7 cellular contexts compared by ENCODE assay signal in genomic region chr7:87627634-87627994, GRCh38. TPM values are rescaled to one million over a fixed set of nuclear protein-coding genes. Genes with fewer than 3 reads are reported as not detected.
DNase-seq lines count a peak whose midpoint lies in the region; ATAC-seq and TF ChIP-seq lines count a peak whose summit lies in the region.

No MANE protein-coding gene starts in this region.

- H3K27me3 ChIP-seq in fibroblast of lung (ENCODE audit: control insufficient read depth, insufficient read depth, low read length) = no peaks in the 10 kb centered on the region

- H3K4me3 Mint-ChIP-seq in T-cell = peak overlapping the region; percentile 76 to 89 (median 81)

- CTCF ChIA-PET in T-cell (lab: Charles Lee) = interaction anchor here in 1 of 2 donors (1.3 kb wide), 1 partner anchor 27 kb away, joined by 3 read pairs; the partner anchor contains the start of gene ABCB1

- H3K9me3 ChIP-seq in fibroblast of lung (ENCODE audit: control insufficient read depth, insufficient read depth, low read depth, low read length) = no peaks in the 10 kb centered on the region

- no peaks in the 10 kb centered on the region for H3K36me3 Mint-ChIP-seq in T-cell

- H3K36me3 ChIP-seq in fibroblast of lung (ENCODE audit: control insufficient read depth, insufficient read depth, low read length) = no peaks in the 10 kb centered on the region

- no peak overlapping the region for H3K9ac ChIP-seq in fibroblast of lung (ENCODE audit: insufficient read depth, low read length)

- H2AFZ ChIP-seq in fibroblast of lung (ENCODE audit: low read length) = peak overlapping the region; percentile 59

- H3K27me3 Mint-ChIP-seq in T-cell = peaks cover 4 to 15% of the 10 kb centered on the region in 2 donors

- no peaks in the 10 kb centered on the region for H4K20me1 ChIP-seq in fibroblast of lung (ENCODE audit: control insufficient read depth, extremely low read depth, insufficient read depth, low read length)

- POLR2A ChIA-PET in T-cell (lab: Charles Lee) = no interaction called here

- no peak overlapping the region for H3K27ac Mint-ChIP-seq in T-cell

- H3K4me1 ChIP-seq in fibroblast of lung (ENCODE audit: control insufficient read depth, extremely low read depth, insufficient read depth, low read length) = no peaks in the 10 kb centered on the region

- H3K27ac ChIP-seq in fibroblast of lung (ENCODE audit: insufficient read depth, low read length) = no peak overlapping the region

- H3K79me2 ChIP-seq in fibroblast of lung (ENCODE audit: control insufficient read depth, insufficient read depth, low read length) = no peaks in the 10 kb centered on the region

- ATAC-seq in GM18870 (IDR thresholded peaks at IDR 0.05; ENCODE audit: unreplicated experiment) (peak; percentile 19), HG02678 (IDR thresholded peaks at IDR 0.05; ENCODE audit: unreplicated experiment) (peak; percentile 27), T-cell (replicated peaks in 1 of 4) (peak; percentile 6 to 26 (median 21)), omental fat pad (ENCODE audit: low FRiP score) (peak; percentile 39)

- peaks cover 11 to 14% (median 12%) of the 10 kb centered on the region in 3 donors for H3K4me1 Mint-ChIP-seq in T-cell

- peak overlapping the region; percentile 52 to 68 (median 56) for H3K4me3 ChIP-seq in fibroblast of lung (replicated peaks in 1 of 4; ENCODE audit: control extremely low read depth in 1 of 4, insufficient read depth in 1 of 4, low read depth in 3 of 4, low read length in 4 of 4)

- peak overlapping the region; percentile 73 for H3K4me2 ChIP-seq in fibroblast of lung (ENCODE audit: extremely low read depth, insufficient read depth, low read length)

- DNase-seq in T-cell (peak in 5 of 34 experiments; percentile 1 to 16 (median 4)), fibroblast of lung (ENCODE audit: low read depth in 2 of 2) (no peak), omental fat pad (ENCODE audit: low spot score) (peak; percentile 22), NCI-H1105 (lab: John Stamatoyannopoulos, UW) (no peak), NOMO-1 (lab: John Stamatoyannopoulos, UW; ENCODE audit: unreplicated experiment in 2 of 2) (no peak)

- no peaks in the 10 kb centered on the region for H3K9me3 Mint-ChIP-seq in T-cell

- TF ChIP-seq CTCF in fibroblast of lung (conservative IDR thresholded peaks at IDR 0.05 in 1 of 2, IDR thresholded peaks at IDR 0.05 in 1 of 2; ENCODE audit: low read depth in 1 of 2, low read length in 2 of 2) (no peak), omental fat pad (IDR thresholded peaks at IDR 0.05) (no peak)

RNA-seq across cellular contexts. Expression of gene RUNDC3B, which starts 0.6 kb away (rescaled TPM):
- 1 to 10 TPM in 2 of 5 donors, under 1 TPM in 2, not detected in 1; 0.36 to 1.5 (median 1.1) TPM for total RNA-seq in T-cell
- 0.26 and 1.5 TPM in 2 replicates for total RNA-seq in fibroblast of lung
- 0.19 and 0.30 TPM in 2 replicates for polyA plus RNA-seq in fibroblast of lung
- polyA plus RNA-seq in fibroblast of lung (2012) = 0.23 and 0.24 TPM in 2 replicates
- polyA minus RNA-seq in fibroblast of lung (ENCODE audit: low replicate concordance) = not detected in 2 replicates
- 1 to 10 TPM; 1.8 to 8.2 (median 3.3) TPM for total RNA-seq in omental fat pad

RNA-seq across cellular contexts. Expression of gene ABCB1, which starts 26.9 kb away (rescaled TPM):
- total RNA-seq in T-cell (10 to 100 TPM; 12.8 to 46.4 (median 25.2) TPM), fibroblast of lung (0.77 and 4.8 TPM in 2 replicates), omental fat pad (10 to 100 TPM in 3 of 4 donors, 1 to 10 TPM in 1; 5.8 to 21.1 (median 11.9) TPM)
- polyA plus RNA-seq in fibroblast of lung = 0.72 and 1.1 TPM in 2 replicates
- 0.56 and 0.71 TPM in 2 replicates for polyA plus RNA-seq in fibroblast of lung (2012)
- polyA minus RNA-seq in fibroblast of lung (ENCODE audit: low replicate concordance) = 3.2 TPM in 1 of 2 replicates, not detected in the other
